9 cellular contexts compared by ENCODE assay signal in the genomic region with DNA sequence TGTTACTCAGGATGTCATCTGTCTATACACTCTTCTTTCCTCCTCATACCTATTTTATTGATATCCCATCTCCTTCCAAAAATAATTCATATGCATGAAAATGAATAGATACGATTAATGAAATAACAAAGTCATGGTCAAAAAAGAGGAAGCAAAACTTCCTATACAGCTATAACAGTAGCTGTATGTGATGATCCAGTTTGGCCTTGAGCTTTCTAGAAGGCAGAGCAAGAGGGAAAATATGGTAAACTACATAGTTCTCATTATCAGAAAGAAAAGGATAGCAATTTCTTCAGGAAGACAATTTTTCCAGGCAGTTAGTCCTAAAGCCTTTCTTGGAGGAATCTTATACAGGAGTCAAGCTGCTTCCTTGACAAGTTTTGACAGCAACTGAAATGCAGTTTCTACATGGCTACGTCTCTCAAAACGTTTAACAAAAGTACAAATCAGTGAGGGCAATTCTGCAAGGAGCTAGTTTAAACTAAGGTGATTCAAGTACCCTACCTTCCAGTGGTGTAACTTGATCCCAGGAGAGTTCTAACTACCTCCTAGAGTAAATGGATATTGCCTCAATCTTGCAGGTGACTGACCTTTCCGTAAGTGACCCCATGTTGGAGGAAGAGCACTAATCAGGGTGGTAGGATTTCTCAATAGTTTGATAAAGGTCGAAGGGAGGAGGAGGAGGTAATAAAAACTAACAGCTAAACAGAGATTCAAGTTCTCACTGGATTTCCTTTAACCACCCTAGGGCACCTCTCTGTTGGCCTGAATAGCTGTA. TPM values are rescaled to one million over a fixed set of nuclear protein-coding genes. Genes with fewer than 3 reads are reported as not detected.
DNase-seq lines count a peak whose midpoint lies in the region; ATAC-seq and TF ChIP-seq lines count a peak whose summit lies in the region.
"Had no signal": no experiment of that assay in that cellular context is flagged by ENCODE, and none has a peak within 500 bp of the region (broad histone marks: within the 10 kb centered on the region; RNA-seq: fewer than 3 reads in every experiment).

No MANE protein-coding gene starts in this region.

- peak overlapping the region; percentile 75 for H3K4me3 ChIP-seq in astrocyte of the cerebellum (ENCODE audit: low read depth, low read length)
- H3K4me3 ChIP-seq in mucosa of stomach (ENCODE audit: low read length) = peak overlapping the region; percentile 78

- intact Hi-C loops in head of caudate nucleus (cut with DNase I) = no loop called here

- no peaks in the 10 kb centered on the region for H3K9me3 ChIP-seq in mucosa of stomach (ENCODE audit: control insufficient read depth, low read length)

- ATAC-seq in omental fat pad (ENCODE audit: low FRiP score) = no peak
- ATAC-seq in GM18517 (IDR thresholded peaks at IDR 0.05; ENCODE audit: unreplicated experiment) = no peak

- in situ Hi-C loops in KBM-7 (cut with MboI; ENCODE audit: low pct_unique_long_range_greater_than_20kb, low sequenced_read_pairs) = no loop called here
- in situ Hi-C loops in astrocyte of the cerebellum (cut with HindIII; ENCODE audit: low sequenced_read_pairs) = no loop called here

- DNase-seq in CD1c-positive myeloid dendritic cell (ENCODE audit: extremely low spot score) = peak; percentile 37
- peak; percentile 26 for DNase-seq in KBM-7
- DNase-seq in astrocyte of the cerebellum (ENCODE audit: low read depth) = no peak
- no peak for DNase-seq in head of caudate nucleus
- DNase-seq in omental fat pad (ENCODE audit: low spot score) = no peak
- no peak for DNase-seq in AG20443 (ENCODE audit: low spot score)
- DNase-seq: activated CD4-positive, alpha-beta T cell treated with anti-CD3 and anti-CD28 coated beads, Interleukin-2, amount 50 U/mL, for 1 hour had no signal

- peak overlapping the region; percentile 74 for H3K9ac ChIP-seq in mucosa of stomach (ENCODE audit: low read length)

- peaks cover 11% of the 10 kb centered on the region for H3K4me1 ChIP-seq in mucosa of stomach (ENCODE audit: control insufficient read depth, insufficient read depth, low read length)

- no peak for TF ChIP-seq CTCF in astrocyte of the cerebellum (IDR thresholded peaks at IDR 0.05; ENCODE audit: low read depth, low read length, missing control alignments)
- TF ChIP-seq CTCF in omental fat pad (IDR thresholded peaks at IDR 0.05) = no peak

- no peaks in the 10 kb centered on the region for H3K36me3 ChIP-seq in mucosa of stomach (ENCODE audit: control insufficient read depth, insufficient read depth, low read length)

- no peaks in the 10 kb centered on the region for H3K27me3 ChIP-seq in mucosa of stomach (ENCODE audit: control insufficient read depth, insufficient read depth, low read length)

RNA-seq across cellular contexts. Expression of gene SPAG5, which starts 1.0 kb away (rescaled TPM):
- total RNA-seq in omental fat pad = 10 to 100 TPM in 1 of 4 donors, 1 to 10 TPM in 2, under 1 TPM in 1; 0.50 to 12.0 (median 4.5) TPM

RNA-seq across cellular contexts. Expression of gene RSKR, which starts 16.2 kb away (rescaled TPM):
- total RNA-seq in omental fat pad = 10 to 100 TPM in 1 of 4 donors, 1 to 10 TPM in 3; 3.6 to 10.6 (median 8.0) TPM

RNA-seq across cellular contexts. Expression of gene ALDOC, which starts 21.1 kb away (rescaled TPM):
- 10 to 100 TPM; 17.3 to 83.0 (median 33.6) TPM for total RNA-seq in omental fat pad

RNA-seq across cellular contexts. Expression of gene PIGS, which starts 26.5 kb away (rescaled TPM):
- 10 to 100 TPM; 33.1 to 55.5 (median 45.2) TPM for total RNA-seq in omental fat pad

RNA-seq across cellular contexts. Expression of gene UNC119, which starts 45.4 kb away (rescaled TPM):
- 10 to 100 TPM; 16.8 to 32.6 (median 24.6) TPM for total RNA-seq in omental fat pad

Comparison
In these comparisons a context has a peak if more than half of its experiments do, and no peak if none do; other contexts are left out.
1. DNase-seq: peak in CD1c-positive myeloid dendritic cell (single experiment) and KBM-7 (single experiment); none in astrocyte of the cerebellum (single experiment), head of caudate nucleus (0 of 42), omental fat pad (single experiment) and AG20443 (single experiment).